In the genomic region with DNA sequence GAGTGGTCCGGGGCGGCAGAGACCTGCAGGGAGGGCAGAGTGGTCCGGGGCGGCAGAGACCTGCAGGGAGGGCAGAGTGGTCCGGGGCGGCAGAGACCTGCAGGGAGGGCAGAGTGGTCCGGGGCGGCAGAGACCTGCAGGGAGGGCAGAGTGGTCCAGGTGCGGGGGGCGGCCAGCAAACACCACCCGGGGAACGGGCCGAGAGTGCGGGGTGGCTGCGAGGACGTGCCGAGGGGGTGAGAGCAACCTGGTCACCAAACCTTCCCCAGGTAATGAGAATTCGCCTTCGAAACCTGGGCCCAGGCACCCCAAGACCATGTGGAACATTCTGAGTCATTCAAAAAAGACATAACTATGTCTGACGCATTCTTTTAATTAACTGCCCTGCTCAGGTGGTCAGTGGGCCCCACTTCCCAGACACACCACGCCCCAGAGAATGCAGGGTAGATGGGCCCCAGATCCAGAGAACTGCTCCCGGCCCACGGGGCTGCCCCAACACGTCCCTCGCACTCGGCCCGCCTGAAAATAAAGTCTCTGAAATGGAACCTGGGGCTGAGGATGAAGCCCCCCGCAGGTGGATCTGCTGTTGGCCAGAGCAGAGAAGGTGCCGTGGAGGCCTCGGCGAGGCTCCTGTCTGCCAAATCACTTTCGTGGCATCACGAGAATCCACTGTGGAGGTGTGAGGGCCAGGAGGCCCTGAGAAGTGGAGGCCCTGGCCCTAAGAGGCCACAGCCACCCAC, we compare ENCODE assay signal across 19 cellular contexts. TPM values are rescaled to one million over a fixed set of nuclear protein-coding genes. Genes with fewer than 3 reads are reported as not detected.
A peak's percentile ranks its signal among the peaks of the same experiment; 100 is the strongest.
DNase-seq lines count a peak whose midpoint lies in the region; ATAC-seq and TF ChIP-seq lines count a peak whose summit lies in the region.
"Had no signal": no experiment of that assay in that cellular context is flagged by ENCODE, and none has a peak within 500 bp of the region (broad histone marks: within the 10 kb centered on the region; RNA-seq: fewer than 3 reads in every experiment).

No MANE protein-coding gene starts in this region.

- H3K36me3 Mint-ChIP-seq in GM23338 (ENCODE audit: low read depth), result peaks cover 22% of the 10 kb centered on the region
- peaks cover 15% of the 10 kb centered on the region for H3K36me3 Mint-ChIP-seq in WTC11
- H3K36me3 Mint-ChIP-seq in T-cell, result no peaks in the 10 kb centered on the region

- H2AFZ ChIP-seq in GM23338 (no peak overlapping the region), neuronal stem cell (ENCODE audit: low read length) (no peak overlapping the region), mammary epithelial cell (ENCODE audit: low read depth, low read length) (no peak overlapping the region)

- H3K23ac ChIP-seq in neuronal stem cell (ENCODE audit: low read depth, low read length, poor library complexity), result no peak overlapping the region

- ATAC-seq in GM23338, result no peak
- ATAC-seq in WTC11, result no peak
- no peak for ATAC-seq in heart left ventricle
- no peak for ATAC-seq in T-cell (replicated peaks in 1 of 4)
- ATAC-seq in GM19455 (IDR thresholded peaks at IDR 0.05; ENCODE audit: unreplicated experiment), result no peak
- ATAC-seq: HCT116 had no signal

- H3K27me3 Mint-ChIP-seq in GM23338 (ENCODE audit: insufficient read depth, low read depth, poor library complexity), result peaks cover 11% of the 10 kb centered on the region
- peaks cover 5% of the 10 kb centered on the region; the same call in 1 of the 2 replicates for H3K27me3 Mint-ChIP-seq in WTC11 (ENCODE audit: low read depth)
- no peaks in the 10 kb centered on the region for H3K27me3 Mint-ChIP-seq in T-cell

- H3K4me1 Mint-ChIP-seq in GM23338, result peaks cover 5% of the 10 kb centered on the region; the same call in 2 of the 3 replicates
- H3K4me1 Mint-ChIP-seq in WTC11, result peaks cover 7% of the 10 kb centered on the region; the same call in 1 of the 2 replicates
- peaks cover 40 to 54% (median 47%) of the 10 kb centered on the region in 3 donors for H3K4me1 Mint-ChIP-seq in T-cell

- in situ Hi-C loops in mammary epithelial cell (cut with MboI; ENCODE audit: low sequenced_read_pairs in 2 of 2), result no loop called here

- peaks cover 17% of the 10 kb centered on the region for H3K9me3 Mint-ChIP-seq in GM23338
- H3K9me3 Mint-ChIP-seq in WTC11, result peaks cover 11% of the 10 kb centered on the region
- H3K9me3 Mint-ChIP-seq in T-cell, result no peaks in the 10 kb centered on the region
- H3K9me3 Mint-ChIP-seq: CD8-positive, alpha-beta memory T cell had no signal

- dilution Hi-C loops in mammary epithelial cell (cut with HindIII; ENCODE audit: low sequenced_read_pairs), result no loop called here

- no peak overlapping the region for H3K4ac ChIP-seq in neuronal stem cell (ENCODE audit: low read length)

- H3K9me2 ChIP-seq in GM23338 (ENCODE audit: insufficient read depth), result no peaks in the 10 kb centered on the region

- intact Hi-C loops in heart left ventricle (cut with DNase I) (no loop called here), mammary epithelial cell (cut with micrococcal nuclease) (no loop called here)

- no CpG with 5 or more reads among the region's 33 CpGs for WGBS in neuronal stem cell (ENCODE audit: extremely low coverage in 2 of 2, insufficient read length in 2 of 2, insufficient replicate concordance in 1 of 2), 2 donors
- WGBS in heart left ventricle, 4 donors, result 95 to 96% (median 95%) methylated on average over 25 to 30 of the region's 33 CpGs
- 92% methylated on average over 16 of the region's 33 CpGs for WGBS in mammary epithelial cell (ENCODE audit: low coverage, missing lambda C conversion rate)

- TF ChIP-seq CTCF in GM23338 (conservative IDR thresholded peaks at IDR 0.05; ENCODE audit: low read depth in 2 of 2) (no peak), WTC11 (IDR thresholded peaks at IDR 0.05) (no peak), heart left ventricle (IDR thresholded peaks at IDR 0.05) (no peak), mammary epithelial cell (conservative IDR thresholded peaks at IDR 0.05 in 1 of 2, IDR thresholded peaks at IDR 0.05 in 1 of 2; ENCODE audit: extremely low read depth in 1 of 2, insufficient read depth in 1 of 2, low read depth in 1 of 2, low read length in 2 of 2) (no peak)

- H4K20me1 ChIP-seq in GM23338 (replicated peaks; ENCODE audit: insufficient read depth) (peaks cover 3% of the 10 kb centered on the region; the same call in 1 of the 2 replicates), mammary epithelial cell (ENCODE audit: insufficient read depth, low read length) (no peaks in the 10 kb centered on the region)

- H3K79me1 ChIP-seq in neuronal stem cell (ENCODE audit: low read depth, low read length), result peaks cover 10% of the 10 kb centered on the region

- peak overlapping the region; percentile 56; the same call in 1 of the 2 replicates for H3K27ac Mint-ChIP-seq in GM23338
- H3K27ac Mint-ChIP-seq in WTC11, result peak overlapping the region; percentile 36
- no peak overlapping the region for H3K27ac Mint-ChIP-seq in T-cell

- H2BK120ac ChIP-seq in neuronal stem cell (ENCODE audit: low read depth, low read length), result no peak overlapping the region

- H3K4me3 Mint-ChIP-seq in GM23338, result no peak overlapping the region
- no peak overlapping the region for H3K4me3 Mint-ChIP-seq in WTC11
- no peak overlapping the region for H3K4me3 Mint-ChIP-seq in T-cell

- H3K14ac ChIP-seq in neuronal stem cell (ENCODE audit: low read length), result no peak overlapping the region

- DNase-seq in GM23338 (ENCODE audit: low spot score) (no peak), WTC11 (ENCODE audit: low spot score) (no peak), neuronal stem cell (ENCODE audit: low spot score) (no peak), heart left ventricle (no peak), T-cell (no peak), mammary epithelial cell (no peak)
- DNase-seq: C1 segment of cervical spinal cord; CD8-positive, alpha-beta memory T cell; DMS 273 treated with DMSO at 0.1 percent for 48 hours; DMS79 treated with DMSO at 0.1 percent for 48 hours; GF-D8; H7 had no signal

- H2BK5ac ChIP-seq in neuronal stem cell (ENCODE audit: low read length), result no peak overlapping the region

- POLR2A ChIA-PET in WTC11 (lab: Charles Lee), result no interaction called here
- POLR2A ChIA-PET in T-cell (lab: Charles Lee), result no interaction called here

- CTCF ChIA-PET in WTC11 (lab: Charles Lee), result no interaction called here
- CTCF ChIA-PET in T-cell (lab: Charles Lee), result no interaction called here
- CTCF ChIA-PET in mammary epithelial cell (lab: Charles Lee; ENCODE audit: low non-redundant PET), result no interaction called here

- TF ChIP-seq POLR2A in heart left ventricle (IDR thresholded peaks at IDR 0.05), result no peak

- H4K91ac ChIP-seq in neuronal stem cell (ENCODE audit: low read depth, low read length, poor library complexity), result no peak overlapping the region

- no peaks in the 10 kb centered on the region; the same call in 1 of the 2 replicates for H3K79me2 ChIP-seq in GM23338 (replicated peaks; ENCODE audit: insufficient read depth)
- peaks cover 15% of the 10 kb centered on the region for H3K79me2 ChIP-seq in mammary epithelial cell (ENCODE audit: insufficient read depth, low read length)

- no peak overlapping the region for H2AK5ac ChIP-seq in neuronal stem cell (ENCODE audit: low read depth, low read length)

- no peak overlapping the region for H3K27ac ChIP-seq in GM23338 (ENCODE audit: low read depth)
- H3K27ac ChIP-seq in neuronal stem cell (replicated peaks; ENCODE audit: low read length), result no peak overlapping the region
- H3K27ac ChIP-seq in heart left ventricle, result no peak overlapping the region
- H3K27ac ChIP-seq in mammary epithelial cell (ENCODE audit: insufficient read depth, low read depth, low read length), result no peak overlapping the region

- H3K4me2 ChIP-seq in GM23338 (no peak overlapping the region), neuronal stem cell (ENCODE audit: insufficient read depth, low read length, poor library complexity, severe bottlenecking) (no peak overlapping the region), mammary epithelial cell (ENCODE audit: insufficient read depth, low read depth, low read length) (no peak overlapping the region)

- H3K27me3 ChIP-seq in GM23338 (ENCODE audit: insufficient read depth), result no peaks in the 10 kb centered on the region
- no peaks in the 10 kb centered on the region for H3K27me3 ChIP-seq in neuronal stem cell (ENCODE audit: control insufficient read depth in 3 of 3, insufficient read depth in 3 of 3, low read depth in 1 of 3, low read length in 3 of 3)
- H3K27me3 ChIP-seq in heart left ventricle, result no peaks in the 10 kb centered on the region
- H3K27me3 ChIP-seq in mammary epithelial cell (ENCODE audit: insufficient read depth, low read length), result no peaks in the 10 kb centered on the region

- H3K4me3 ChIP-seq in GM23338 (no peak overlapping the region), neuronal stem cell (ENCODE audit: low read length in 2 of 2) (no peak overlapping the region), heart left ventricle (no peak overlapping the region), mammary epithelial cell (replicated peaks in 1 of 3; ENCODE audit: insufficient read depth in 1 of 3, low read depth in 2 of 3, low read length in 3 of 3) (no peak overlapping the region)

- H2BK15ac ChIP-seq in neuronal stem cell (ENCODE audit: low read length), result no peak overlapping the region

- peak overlapping the region; percentile 57 for H3K18ac ChIP-seq in neuronal stem cell (ENCODE audit: low read length)

- no peaks in the 10 kb centered on the region for H3K36me3 ChIP-seq in GM23338 (ENCODE audit: insufficient read depth)
- peaks cover 2 to 9% of the 10 kb centered on the region in 2 donors for H3K36me3 ChIP-seq in neuronal stem cell (replicated peaks in 1 of 2; ENCODE audit: control insufficient read depth in 2 of 2, insufficient read depth in 2 of 2, low read length in 2 of 2)
- peaks cover 0 to under 1% (median 0%) of the 10 kb centered on the region in 9 donors for H3K36me3 ChIP-seq in heart left ventricle
- no peaks in the 10 kb centered on the region for H3K36me3 ChIP-seq in mammary epithelial cell (ENCODE audit: insufficient read depth, low read length)

- H4K8ac ChIP-seq in neuronal stem cell (ENCODE audit: low read depth, low read length), result no peak overlapping the region

- no TSS peak for BruUV-seq in mammary epithelial cell (replicated peaks; lab: Mats Ljungman, UMichigan)

- H3K9me3 ChIP-seq in neuronal stem cell (replicated peaks in 1 of 2; ENCODE audit: control insufficient read depth in 2 of 2, insufficient read depth in 1 of 2, low read depth in 1 of 2, low read length in 2 of 2), result peaks cover 14 to 16% of the 10 kb centered on the region in 2 donors
- no peaks in the 10 kb centered on the region for H3K9me3 ChIP-seq in heart left ventricle
- no peaks in the 10 kb centered on the region for H3K9me3 ChIP-seq in mammary epithelial cell (replicated peaks; ENCODE audit: insufficient read depth, low read length)

- H3K4me1 ChIP-seq in GM23338 (ENCODE audit: insufficient read depth) (no peaks in the 10 kb centered on the region; the same call in 1 of the 2 replicates), neuronal stem cell (ENCODE audit: control insufficient read depth in 2 of 2, insufficient read depth in 1 of 2, low read depth in 1 of 2, low read length in 2 of 2) (peaks cover 12 to 13% of the 10 kb centered on the region in 2 donors), heart left ventricle (peaks cover 4 to 24% (median 14%) of the 10 kb centered on the region in 12 donors), mammary epithelial cell (ENCODE audit: insufficient read depth, low read length) (peaks cover 19% of the 10 kb centered on the region)

- H3K9ac ChIP-seq in neuronal stem cell (ENCODE audit: low read depth, low read length, poor library complexity), result no peak overlapping the region
- no peak overlapping the region for H3K9ac ChIP-seq in mammary epithelial cell (ENCODE audit: insufficient read depth, low read length)

- no peak overlapping the region for H2BK12ac ChIP-seq in neuronal stem cell (ENCODE audit: low read length)

- 0 out of 2 replicates have a peak, but pooled peaks cover 2% of the 10 kb centered on the region for H3F3A ChIP-seq in GM23338 (replicated peaks; ENCODE audit: low read depth)

RNA-seq across cellular contexts. Expression of a gene that starts 12.5 kb away (rescaled TPM):
- total RNA-seq in GM23338 (2014; rRNA removed; shearing (Covaris generic)), result 0.16 and 0.28 TPM in 2 replicates
- polyA plus RNA-seq in GM23338 (2016; fragmentation: Nextera tagmentation; extraction: Ambion mirVana) (0.37 TPM in 1 of 2 replicates, not detected in the other), heart left ventricle (10 to 100 TPM; 11.1 to 26.4 TPM), mammary epithelial cell (1.4 TPM)
- total RNA-seq in WTC11 (2021) (0.87 to 1.1 TPM (median 0.92 TPM) in 3 replicates), heart left ventricle (10 to 100 TPM; 12.3 to 56.8 (median 25.2) TPM), T-cell (10 to 100 TPM; 11.9 to 14.7 (median 13.0) TPM), mammary epithelial cell (under 1 TPM; 0.17 to 0.61 TPM)
- 1.7 TPM for polyA plus RNA-seq in neuronal stem cell (2013, experiment 1 of 2)
- polyA plus RNA-seq in neuronal stem cell (2013, experiment 2 of 2), result 1.5 TPM
- not detected for polyA minus RNA-seq in mammary epithelial cell

RNA-seq across cellular contexts. Expression of a gene that starts 48.9 kb away (rescaled TPM):
- total RNA-seq in GM23338 (2014; rRNA removed; shearing (Covaris generic)), result not detected in 2 replicates
- polyA plus RNA-seq in GM23338 (2016; fragmentation: Nextera tagmentation; extraction: Ambion mirVana), result not detected in 2 replicates
- 0.48 TPM in 1 of 3 replicates, not detected in the others for total RNA-seq in WTC11 (2021)
- polyA plus RNA-seq in neuronal stem cell (2013, experiment 1 of 2), result not detected
- not detected for polyA plus RNA-seq in neuronal stem cell (2013, experiment 2 of 2)
- not detected for total RNA-seq in heart left ventricle
- not detected for polyA plus RNA-seq in heart left ventricle
- under 1 TPM in 1 of 5 donors, not detected in 4; 0.19 TPM for total RNA-seq in T-cell
- not detected for total RNA-seq in mammary epithelial cell
- polyA plus RNA-seq in mammary epithelial cell, result not detected
- not detected for polyA minus RNA-seq in mammary epithelial cell
- total RNA-seq: A172; A673; CD8-positive, alpha-beta memory T cell; Daoy; H1; H7 had no signal
- polyA plus RNA-seq: BJ; CD8-positive, alpha-beta memory T cell; H1 had no signal

RNA-seq across cellular contexts. Expression of a gene that starts 56.0 kb away (rescaled TPM):
- 2.8 TPM in 1 of 2 replicates, not detected in the other for total RNA-seq in GM23338 (2014; rRNA removed; shearing (Covaris generic))
- polyA plus RNA-seq in GM23338 (2016; fragmentation: Nextera tagmentation; extraction: Ambion mirVana) (0.42 and 0.89 TPM in 2 replicates), heart left ventricle (1 to 10 TPM; 1.8 to 2.8 TPM), mammary epithelial cell (1.1 TPM)
- total RNA-seq in WTC11 (2021) (0.28 to 0.87 TPM (median 0.41 TPM) in 3 replicates), heart left ventricle (1 to 10 TPM; 1.4 to 8.8 (median 3.0) TPM), T-cell (under 1 TPM in 3 of 5 donors, not detected in 2; 0.23 to 0.41 (median 0.26) TPM), mammary epithelial cell (under 1 TPM; 0.33 to 0.45 TPM)
- polyA plus RNA-seq in neuronal stem cell (2013, experiment 1 of 2), result 0.63 TPM
- 0.66 TPM for polyA plus RNA-seq in neuronal stem cell (2013, experiment 2 of 2)
- 1.3 TPM for polyA minus RNA-seq in mammary epithelial cell
- total RNA-seq: CD8-positive, alpha-beta memory T cell had no signal

RNA-seq across cellular contexts. Expression of a gene that starts 56.5 kb away (rescaled TPM):
- total RNA-seq in GM23338 (2014; rRNA removed; shearing (Covaris generic)), result 6.2 and 11.7 TPM in 2 replicates
- polyA plus RNA-seq in GM23338 (2016; fragmentation: Nextera tagmentation; extraction: Ambion mirVana) (12.6 and 13.9 TPM in 2 replicates), heart left ventricle (1 to 10 TPM; 5.7 to 6.6 TPM), mammary epithelial cell (4.5 TPM)
- total RNA-seq in WTC11 (2021) (10.2 to 13.2 TPM (median 10.4 TPM) in 3 replicates), heart left ventricle (1 to 10 TPM; 3.1 to 7.8 (median 6.5) TPM), T-cell (10 to 100 TPM; 38.0 to 50.9 (median 43.7) TPM), mammary epithelial cell (10 to 100 TPM; 11.2 to 15.9 TPM)
- polyA plus RNA-seq in neuronal stem cell (2013, experiment 1 of 2), result 8.7 TPM
- polyA plus RNA-seq in neuronal stem cell (2013, experiment 2 of 2), result 8.9 TPM
- polyA minus RNA-seq in mammary epithelial cell, result 1.9 TPM

Comparison
In these comparisons a context has a peak if more than half of its experiments do, and no peak if none do; other contexts are left out.
1. H3K27ac Mint-ChIP-seq: peak in GM23338 (single experiment) and WTC11 (single experiment); none in T-cell (0 of 2).